In the genomic region with DNA sequence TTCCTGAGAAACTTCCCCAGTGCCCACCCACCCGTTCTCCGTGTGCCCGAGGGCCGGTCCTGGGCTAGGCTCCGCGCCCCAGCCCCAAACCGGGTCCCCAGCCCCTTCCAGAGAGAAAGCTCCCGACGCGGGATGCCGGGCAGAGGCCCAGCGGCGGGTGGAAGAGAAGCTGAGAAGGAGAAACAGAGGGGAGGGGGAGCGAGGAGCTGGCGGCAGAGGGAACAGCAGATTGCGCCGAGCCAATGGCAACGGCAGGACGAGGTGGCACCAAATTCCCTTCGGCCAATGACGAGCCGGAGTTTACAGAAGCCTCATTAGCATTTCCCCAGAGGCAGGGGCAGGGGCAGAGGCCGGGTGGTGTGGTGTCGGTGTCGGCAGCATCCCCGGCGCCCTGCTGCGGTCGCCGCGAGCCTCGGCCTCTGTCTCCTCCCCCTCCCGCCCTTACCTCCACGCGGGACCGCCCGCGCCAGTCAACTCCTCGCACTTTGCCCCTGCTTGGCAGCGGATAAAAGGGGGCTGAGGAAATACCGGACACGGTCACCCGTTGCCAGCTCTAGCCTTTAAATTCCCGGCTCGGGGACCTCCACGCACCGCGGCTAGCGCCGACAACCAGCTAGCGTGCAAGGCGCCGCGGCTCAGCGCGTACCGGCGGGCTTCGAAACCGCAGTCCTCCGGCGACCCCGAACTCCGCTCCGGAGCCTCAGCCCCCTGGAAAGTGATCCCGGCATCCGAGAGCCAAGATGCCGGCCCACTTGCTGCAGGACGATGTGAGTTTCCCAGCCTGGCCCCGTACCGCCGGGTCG, we compare ENCODE assay signal across 1 cellular context.
TF ChIP-seq lines count a peak whose summit lies in the region.

Gene SCD (plus strand): TSS at position 469 of the 803 bp plus-strand sequence. CDS start 272 bp downstream, at position 741.

TF ChIP-seq in HEK293, 187 proteins besides CTCF, POLR2A, EP300 and RAD21 (continued from another document and continues in another):
- TF ChIP-seq, protein P1, sequence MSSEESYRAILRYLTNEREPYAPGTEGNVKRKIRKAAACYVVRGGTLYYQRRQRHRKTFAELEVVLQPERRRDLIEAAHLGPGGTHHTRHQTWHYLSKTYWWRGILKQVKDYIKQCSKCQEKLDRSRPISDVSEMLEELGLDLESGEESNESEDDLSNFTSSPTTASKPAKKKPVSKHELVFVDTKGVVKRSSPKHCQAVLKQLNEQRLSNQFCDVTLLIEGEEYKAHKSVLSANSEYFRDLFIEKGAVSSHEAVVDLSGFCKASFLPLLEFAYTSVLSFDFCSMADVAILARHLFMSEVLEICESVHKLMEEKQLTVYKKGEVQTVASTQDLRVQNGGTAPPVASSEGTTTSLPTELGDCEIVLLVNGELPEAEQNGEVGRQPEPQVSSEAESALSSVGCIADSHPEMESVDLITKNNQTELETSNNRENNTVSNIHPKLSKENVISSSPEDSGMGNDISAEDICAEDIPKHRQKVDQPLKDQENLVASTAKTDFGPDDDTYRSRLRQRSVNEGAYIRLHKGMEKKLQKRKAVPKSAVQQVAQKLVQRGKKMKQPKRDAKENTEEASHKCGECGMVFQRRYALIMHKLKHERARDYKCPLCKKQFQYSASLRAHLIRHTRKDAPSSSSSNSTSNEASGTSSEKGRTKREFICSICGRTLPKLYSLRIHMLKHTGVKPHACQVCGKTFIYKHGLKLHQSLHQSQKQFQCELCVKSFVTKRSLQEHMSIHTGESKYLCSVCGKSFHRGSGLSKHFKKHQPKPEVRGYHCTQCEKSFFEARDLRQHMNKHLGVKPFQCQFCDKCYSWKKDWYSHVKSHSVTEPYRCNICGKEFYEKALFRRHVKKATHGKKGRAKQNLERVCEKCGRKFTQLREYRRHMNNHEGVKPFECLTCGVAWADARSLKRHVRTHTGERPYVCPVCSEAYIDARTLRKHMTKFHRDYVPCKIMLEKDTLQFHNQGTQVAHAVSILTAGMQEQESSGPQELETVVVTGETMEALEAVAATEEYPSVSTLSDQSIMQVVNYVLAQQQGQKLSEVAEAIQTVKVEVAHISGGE (tag by site-specific recombination; conservative IDR thresholded peaks at IDR 0.05; ENCODE audit: low read depth) = no peak
- TF ChIP-seq ZNF239 (tag by site-specific recombination; IDR thresholded peaks at IDR 0.05) (no peak), ZNF146 (tag by site-specific recombination; IDR thresholded peaks at IDR 0.05) (no peak), ZFP69B (tag by site-specific recombination; IDR thresholded peaks at IDR 0.05) (no peak), ZNF677 (tag by site-specific recombination; IDR thresholded peaks at IDR 0.05) (no peak), KLF16 (tag by site-specific recombination; IDR thresholded peaks at IDR 0.05) (no peak), ZNF600 (tag by site-specific recombination; IDR thresholded peaks at IDR 0.05) (no peak), ZNF623 (tag by site-specific recombination; IDR thresholded peaks at IDR 0.05) (no peak), PATZ1 (tag by site-specific recombination; IDR thresholded peaks at IDR 0.05) (peak; percentile 89), ZNF37A (tag by site-specific recombination; IDR thresholded peaks at IDR 0.05) (no peak), ZNF777 (tag by site-specific recombination; IDR thresholded peaks at IDR 0.05; ENCODE audit: borderline replicate concordance) (peak; percentile 34; the same call in 1 of the 2 replicates), ZNF16 (tag by site-specific recombination; IDR thresholded peaks at IDR 0.05; ENCODE audit: low read depth) (no peak), ZBTB17 (tag by site-specific recombination; IDR thresholded peaks at IDR 0.05) (peak; percentile 30; the same call in 1 of the 2 replicates), ZNF394 (tag by site-specific recombination; IDR thresholded peaks at IDR 0.05; ENCODE audit: borderline replicate concordance) (peak; percentile 99), ZNF544 (tag by site-specific recombination; IDR thresholded peaks at IDR 0.05) (no peak), ZBTB49 (tag by site-specific recombination; IDR thresholded peaks at IDR 0.05; ENCODE audit: low read depth) (no peak), ZFHX2 (tag by site-specific recombination; conservative IDR thresholded peaks at IDR 0.05) (peak; percentile 63; the same call in 1 of the 2 replicates), REST (tag by site-specific recombination; IDR thresholded peaks at IDR 0.05) (no peak; the same call in 1 of the 2 replicates), ZNF76 (tag by site-specific recombination; IDR thresholded peaks at IDR 0.05; ENCODE audit: borderline replicate concordance, low read depth) (no peak), SCRT1 (tag by site-specific recombination; IDR thresholded peaks at IDR 0.05; ENCODE audit: borderline replicate concordance) (no peak), SALL2 (tag by site-specific recombination; IDR thresholded peaks at IDR 0.05; ENCODE audit: borderline replicate concordance) (no peak), ZNF366 (tag by site-specific recombination; conservative IDR thresholded peaks at IDR 0.05) (peak; percentile 67), MYNN (tag by site-specific recombination; IDR thresholded peaks at IDR 0.05; ENCODE audit: borderline replicate concordance) (no peak), TRIM28 (IDR thresholded peaks at IDR 0.05; ENCODE audit: borderline replicate concordance, low read length) (no peak), ZNF23 (tag by site-specific recombination; IDR thresholded peaks at IDR 0.05; ENCODE audit: borderline replicate concordance) (no peak), ZNF513 (tag by site-specific recombination; IDR thresholded peaks at IDR 0.05) (no peak), ZNF692 (tag by site-specific recombination; IDR thresholded peaks at IDR 0.05) (0 out of 2 replicates have a peak, but pooled peaks have one; percentile 10), ZNF555 (tag by site-specific recombination; conservative IDR thresholded peaks at IDR 0.05) (no peak), ZNF175 (tag by site-specific recombination; IDR thresholded peaks at IDR 0.05) (no peak)
- TF ChIP-seq, protein P2, sequence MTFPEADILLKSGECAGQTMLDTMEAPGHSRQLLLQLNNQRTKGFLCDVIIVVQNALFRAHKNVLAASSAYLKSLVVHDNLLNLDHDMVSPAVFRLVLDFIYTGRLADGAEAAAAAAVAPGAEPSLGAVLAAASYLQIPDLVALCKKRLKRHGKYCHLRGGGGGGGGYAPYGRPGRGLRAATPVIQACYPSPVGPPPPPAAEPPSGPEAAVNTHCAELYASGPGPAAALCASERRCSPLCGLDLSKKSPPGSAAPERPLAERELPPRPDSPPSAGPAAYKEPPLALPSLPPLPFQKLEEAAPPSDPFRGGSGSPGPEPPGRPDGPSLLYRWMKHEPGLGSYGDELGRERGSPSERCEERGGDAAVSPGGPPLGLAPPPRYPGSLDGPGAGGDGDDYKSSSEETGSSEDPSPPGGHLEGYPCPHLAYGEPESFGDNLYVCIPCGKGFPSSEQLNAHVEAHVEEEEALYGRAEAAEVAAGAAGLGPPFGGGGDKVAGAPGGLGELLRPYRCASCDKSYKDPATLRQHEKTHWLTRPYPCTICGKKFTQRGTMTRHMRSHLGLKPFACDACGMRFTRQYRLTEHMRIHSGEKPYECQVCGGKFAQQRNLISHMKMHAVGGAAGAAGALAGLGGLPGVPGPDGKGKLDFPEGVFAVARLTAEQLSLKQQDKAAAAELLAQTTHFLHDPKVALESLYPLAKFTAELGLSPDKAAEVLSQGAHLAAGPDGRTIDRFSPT (tag by site-specific recombination; IDR thresholded peaks at IDR 0.05) = peak; percentile 96
- TF ChIP-seq, protein P3, sequence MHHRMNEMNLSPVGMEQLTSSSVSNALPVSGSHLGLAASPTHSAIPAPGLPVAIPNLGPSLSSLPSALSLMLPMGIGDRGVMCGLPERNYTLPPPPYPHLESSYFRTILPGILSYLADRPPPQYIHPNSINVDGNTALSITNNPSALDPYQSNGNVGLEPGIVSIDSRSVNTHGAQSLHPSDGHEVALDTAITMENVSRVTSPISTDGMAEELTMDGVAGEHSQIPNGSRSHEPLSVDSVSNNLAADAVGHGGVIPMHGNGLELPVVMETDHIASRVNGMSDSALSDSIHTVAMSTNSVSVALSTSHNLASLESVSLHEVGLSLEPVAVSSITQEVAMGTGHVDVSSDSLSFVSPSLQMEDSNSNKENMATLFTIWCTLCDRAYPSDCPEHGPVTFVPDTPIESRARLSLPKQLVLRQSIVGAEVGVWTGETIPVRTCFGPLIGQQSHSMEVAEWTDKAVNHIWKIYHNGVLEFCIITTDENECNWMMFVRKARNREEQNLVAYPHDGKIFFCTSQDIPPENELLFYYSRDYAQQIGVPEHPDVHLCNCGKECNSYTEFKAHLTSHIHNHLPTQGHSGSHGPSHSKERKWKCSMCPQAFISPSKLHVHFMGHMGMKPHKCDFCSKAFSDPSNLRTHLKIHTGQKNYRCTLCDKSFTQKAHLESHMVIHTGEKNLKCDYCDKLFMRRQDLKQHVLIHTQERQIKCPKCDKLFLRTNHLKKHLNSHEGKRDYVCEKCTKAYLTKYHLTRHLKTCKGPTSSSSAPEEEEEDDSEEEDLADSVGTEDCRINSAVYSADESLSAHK (tag by site-specific recombination; IDR thresholded peaks at IDR 0.05) = 0 out of 2 replicates have a peak, but pooled peaks have one; percentile 32
